ENCODE assay signal across 11 cellular contexts in genomic region chr2:214482716-214483115, GRCh38.
"Had no signal": no experiment of that assay in that cellular context is flagged by ENCODE, and none has a peak within 500 bp of the region (broad histone marks: within the 10 kb centered on the region; RNA-seq: fewer than 3 reads in every experiment).

No MANE protein-coding gene starts in this region.

- H3K27me3 ChIP-seq: brain microvascular endothelial cell, foreskin keratinocyte, left lung, stomach had no signal

- DNase-seq: activated naive CD4-positive, alpha-beta T cell; activated T-cell treated with anti-CD3 and anti-CD28 coated beads for 4 hours; brain microvascular endothelial cell; cerebellar nuclear complex; effector memory CD8-positive, alpha-beta T cell; foreskin keratinocyte; left lung; stimulated activated CD4-positive, alpha-beta T cell treated with anti-CD3 and anti-CD28 coated beads, Interleukin-1b, Interleukin-23, amount 100 ng/mL, for 48 hours; stomach; T-helper 1 cell; T1000 had no signal

- H3K27ac ChIP-seq: brain microvascular endothelial cell, foreskin keratinocyte, left lung, stomach had no signal

- H3K4me3 ChIP-seq: left lung, stomach had no signal

- H3K36me3 ChIP-seq: brain microvascular endothelial cell, left lung, stomach had no signal

- H3K9me3 ChIP-seq: left lung, stomach had no signal

- H3K4me1 ChIP-seq: foreskin keratinocyte, left lung, stomach had no signal
